In genomic region chr2:111178730-111179405, GRCh38 we compare ENCODE assay signal across 1 cellular context.
TF ChIP-seq lines count a peak whose summit lies in the region.

No MANE protein-coding gene starts in this region.

TF ChIP-seq in HepG2, 621 proteins besides CTCF, POLR2A, EP300 and RAD21 (continued from another document and continues in another):
- TF ChIP-seq TFDP2 (CRISPR knock-in tag; IDR thresholded peaks at IDR 0.05) (0 out of 2 replicates have a peak, but pooled peaks have one; percentile 29), ZNF235 (CRISPR knock-in tag; IDR thresholded peaks at IDR 0.05; ENCODE audit: borderline replicate concordance) (no peak), FOXO1 (CRISPR knock-in tag; IDR thresholded peaks at IDR 0.05) (no peak), MTF1 (CRISPR knock-in tag; IDR thresholded peaks at IDR 0.05) (no peak), FOXA3 (CRISPR knock-in tag; IDR thresholded peaks at IDR 0.05) (peak; percentile 73), KLF15 (CRISPR knock-in tag; IDR thresholded peaks at IDR 0.05; ENCODE audit: borderline replicate concordance) (no peak), GATAD2A (CRISPR knock-in tag; IDR thresholded peaks at IDR 0.05) (peak; percentile 85), ZNF274 (CRISPR knock-in tag; IDR thresholded peaks at IDR 0.05) (0 out of 2 replicates have a peak, but pooled peaks have one; percentile 16), KAT8 (CRISPR knock-in tag; IDR thresholded peaks at IDR 0.05) (peak; percentile 16; the same call in 1 of the 2 replicates), THAP8 (CRISPR knock-in tag; IDR thresholded peaks at IDR 0.05; ENCODE audit: borderline replicate concordance) (no peak), DBP (CRISPR knock-in tag; IDR thresholded peaks at IDR 0.05; ENCODE audit: not compliant biosample characterization) (no peak), NFAT5 (CRISPR knock-in tag; IDR thresholded peaks at IDR 0.05) (no peak), ZSCAN29 (CRISPR knock-in tag; conservative IDR thresholded peaks at IDR 0.05) (peak; percentile 73; the same call in 1 of the 2 replicates), KLF6 (CRISPR knock-in tag; IDR thresholded peaks at IDR 0.05) (no peak), HNRNPK (IDR thresholded peaks at IDR 0.05; ENCODE audit: low read depth, low read length, poor library complexity, severe bottlenecking) (no peak), ARID5B (CRISPR knock-in tag; IDR thresholded peaks at IDR 0.05) (peak; percentile 64), NFYB (CRISPR knock-in tag; IDR thresholded peaks at IDR 0.05) (no peak), ZNF441 (CRISPR knock-in tag; IDR thresholded peaks at IDR 0.05; ENCODE audit: borderline replicate concordance) (no peak), CHCHD3 (CRISPR knock-in tag; IDR thresholded peaks at IDR 0.05) (no peak), SNRNP70 (IDR thresholded peaks at IDR 0.05; ENCODE audit: low read depth, low read length) (no peak), JUND (CRISPR knock-in tag; IDR thresholded peaks at IDR 0.05) (no peak), HOXA9 (CRISPR knock-in tag; IDR thresholded peaks at IDR 0.05; ENCODE audit: borderline replicate concordance) (no peak), SALL2 (CRISPR knock-in tag; IDR thresholded peaks at IDR 0.05) (no peak), ZNF761 (CRISPR knock-in tag; conservative IDR thresholded peaks at IDR 0.05) (0 out of 2 replicates have a peak, but pooled peaks have one; percentile 63), ZNF674 (CRISPR knock-in tag; IDR thresholded peaks at IDR 0.05; ENCODE audit: low read depth) (no peak), RFX5 (IDR thresholded peaks at IDR 0.05; ENCODE audit: low read depth, low read length) (no peak), SNAI1 (CRISPR knock-in tag; IDR thresholded peaks at IDR 0.05; ENCODE audit: borderline replicate concordance) (0 out of 2 replicates have a peak, but pooled peaks have one; percentile 45), ZBTB25 (CRISPR knock-in tag; IDR thresholded peaks at IDR 0.05) (no peak), MED1 (CRISPR knock-in tag; IDR thresholded peaks at IDR 0.05) (no peak; the same call in none of the 2 replicates), ZNF292 (CRISPR knock-in tag; IDR thresholded peaks at IDR 0.05; ENCODE audit: borderline replicate concordance, low read depth) (peak; percentile 88; the same call in 1 of the 2 replicates), ZNF335 (CRISPR knock-in tag; IDR thresholded peaks at IDR 0.05) (0 out of 2 replicates have a peak, but pooled peaks have one; percentile 16), SPEN (CRISPR knock-in tag; IDR thresholded peaks at IDR 0.05; ENCODE audit: low read depth) (0 out of 2 replicates have a peak, but pooled peaks have one; percentile 46), ZFY (CRISPR knock-in tag; IDR thresholded peaks at IDR 0.05) (peak; percentile 71), FOXP4 (CRISPR knock-in tag; IDR thresholded peaks at IDR 0.05) (peak; percentile 30), ZFP91 (CRISPR knock-in tag; IDR thresholded peaks at IDR 0.05; ENCODE audit: borderline replicate concordance) (0 out of 2 replicates have a peak, but pooled peaks have one; percentile 39), BCL3 (CRISPR knock-in tag; IDR thresholded peaks at IDR 0.05) (no peak; the same call in 1 of the 2 replicates), KLF13 (CRISPR knock-in tag; IDR thresholded peaks at IDR 0.05) (no peak), POLR2G (IDR thresholded peaks at IDR 0.05; ENCODE audit: low read depth, low read length) (peak; percentile 27; the same call in 1 of the 2 replicates), ZNF746 (CRISPR knock-in tag; IDR thresholded peaks at IDR 0.05) (peak; percentile 39; the same call in 1 of the 2 replicates), ZNF224 (CRISPR knock-in tag; IDR thresholded peaks at IDR 0.05) (0 out of 2 replicates have a peak, but pooled peaks have one; percentile 21), IRF9 (CRISPR knock-in tag; IDR thresholded peaks at IDR 0.05; ENCODE audit: borderline replicate concordance) (no peak; the same call in 1 of the 2 replicates)
